In the genomic region with DNA sequence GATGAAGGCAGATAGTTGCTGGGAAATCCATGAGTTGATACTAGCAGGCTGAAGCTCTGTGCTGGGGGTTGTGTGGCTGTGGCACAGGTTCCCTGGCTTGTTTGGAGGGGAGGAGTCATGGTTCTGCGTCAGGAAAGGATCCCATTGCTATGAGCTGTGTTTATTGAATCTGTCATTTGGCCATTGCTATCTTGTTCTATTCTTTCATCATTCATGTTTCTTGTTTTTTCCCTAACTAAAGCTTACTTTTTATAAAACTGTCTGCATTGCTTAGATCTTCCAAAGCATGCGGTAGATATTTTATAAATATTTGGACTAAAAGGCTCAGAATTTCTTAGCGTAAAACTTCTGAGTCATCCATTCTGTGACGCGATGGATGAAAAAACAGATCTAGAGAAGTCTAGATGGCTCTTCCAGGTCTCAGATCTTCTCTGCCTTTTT, we compare ENCODE assay signal across 15 cellular contexts.
DNase-seq lines count a peak whose midpoint lies in the region; ATAC-seq and TF ChIP-seq lines count a peak whose summit lies in the region.
"Had no signal": no experiment of that assay in that cellular context is flagged by ENCODE, and none has a peak within 500 bp of the region (broad histone marks: within the 10 kb centered on the region; RNA-seq: fewer than 3 reads in every experiment).

No MANE protein-coding gene starts in this region.

- H3K4me3 ChIP-seq in brain microvascular endothelial cell (ENCODE audit: low read depth, low read length): no peak overlapping the region
- H3K4me3 ChIP-seq: lower lobe of right lung had no signal

- intact Hi-C loops in left cardiac atrium (cut with DNase I): no loop called here
- intact Hi-C loops in sciatic nerve (cut with DNase I): no loop called here

- CTCF ChIA-PET in RWPE1 (lab: Yijun Ruan, JAX): no interaction called here

- ATAC-seq in left cardiac atrium: peak; percentile 30 to 87
- peak; percentile 60 for ATAC-seq in sciatic nerve
- ATAC-seq: lower lobe of right lung had no signal

- H3K27ac ChIP-seq in brain microvascular endothelial cell: peak overlapping the region; percentile 60
- no peak overlapping the region for H3K27ac ChIP-seq in RWPE1
- H3K27ac ChIP-seq: C4-2B, lower lobe of right lung had no signal

- H3K27me3 ChIP-seq in brain microvascular endothelial cell (replicated peaks): no peaks in the 10 kb centered on the region

- H3K36me3 ChIP-seq in brain microvascular endothelial cell (replicated peaks): no peaks in the 10 kb centered on the region
- H3K36me3 ChIP-seq: lower lobe of right lung had no signal

- in situ Hi-C loops in brain microvascular endothelial cell (cut with HindIII; ENCODE audit: low pct_ligation_motif_present, low sequenced_read_pairs): no loop called here

- DNase-seq in ELR (ENCODE audit: low read depth) (peak; percentile 64), brain microvascular endothelial cell (peak; percentile 87), left cardiac atrium (peak; percentile 24), sciatic nerve (ENCODE audit: low spot score) (no peak), NCI-H187 treated with DMSO at 0.1 percent for 48 hours (lab: John Stamatoyannopoulos, UW) (no peak), RWPE1 (ENCODE audit: low spot score) (no peak), NCI-H1930 (lab: John Stamatoyannopoulos, UW) (no peak), middle frontal gyrus (ENCODE audit: extremely low spot score, low spot score) (no peak)
- DNase-seq: KBM-7; lower lobe of right lung; NCI-H146; NCI-H82; stimulated activated CD4-positive, alpha-beta T cell treated with anti-CD3 and anti-CD28 coated beads, Interleukin-4, amount 100 ng/mL, for 24 hours; stimulated activated naive CD4-positive, alpha-beta T cell treated with Interleukin-2 at 50 U/mL for 16 hours had no signal

- TF ChIP-seq CTCF in brain microvascular endothelial cell (IDR thresholded peaks at IDR 0.05; ENCODE audit: low read depth, low read length, missing control alignments): no peak
- TF ChIP-seq CTCF in RWPE1 (conservative IDR thresholded peaks at IDR 0.05; ENCODE audit: low read depth): no peak

- POLR2A ChIA-PET in RWPE1 (lab: Yijun Ruan, JAX; ENCODE audit: low non-redundant PET): no interaction called here

Comparison
In these comparisons a context has a peak if more than half of its experiments do, and no peak if none do; other contexts are left out.
1. DNase-seq: peak in ELR (single experiment), brain microvascular endothelial cell (single experiment) and left cardiac atrium (single experiment); none in sciatic nerve (single experiment), NCI-H187 treated with DMSO at 0.1 percent for 48 hours (single experiment), RWPE1 (single experiment), NCI-H1930 (0 of 2) and middle frontal gyrus (single experiment).